ENCODE assay signal across 9 cellular contexts in genomic region chr2:120958623-120959366, GRCh38.
DNase-seq lines count a peak whose midpoint lies in the region; ATAC-seq and TF ChIP-seq lines count a peak whose summit lies in the region.
"Had no signal": no experiment of that assay in that cellular context is flagged by ENCODE, and none has a peak within 500 bp of the region (broad histone marks: within the 10 kb centered on the region; RNA-seq: fewer than 3 reads in every experiment).

No MANE protein-coding gene starts in this region.

- no peaks in the 10 kb centered on the region for H3K79me2 ChIP-seq in GM23248 (ENCODE audit: insufficient read depth)

- H3K9me3 ChIP-seq in GM23248 (ENCODE audit: low read depth) = no peaks in the 10 kb centered on the region
- no peaks in the 10 kb centered on the region for H3K9me3 ChIP-seq in adipocyte (ENCODE audit: control insufficient read depth, low read length)
- no peaks in the 10 kb centered on the region for H3K9me3 ChIP-seq in iPS DF 6.9 (ENCODE audit: control insufficient read depth, insufficient read depth, low read length)

- no peaks in the 10 kb centered on the region for H4K20me1 ChIP-seq in GM23248 (ENCODE audit: insufficient read depth)

- H3K4me3 ChIP-seq in GM23248 (no peak overlapping the region), adipocyte (ENCODE audit: low read length) (no peak overlapping the region), iPS DF 6.9 (ENCODE audit: low read length) (no peak overlapping the region)

- in situ Hi-C loops in GM23248 (cut with MboI) = no loop called here

- H3K27me3 ChIP-seq in GM23248 (replicated peaks; ENCODE audit: insufficient read depth) = no peaks in the 10 kb centered on the region
- no peaks in the 10 kb centered on the region for H3K27me3 ChIP-seq in adipocyte (replicated peaks; ENCODE audit: control insufficient read depth, insufficient read depth, low read length)
- no peaks in the 10 kb centered on the region for H3K27me3 ChIP-seq in iPS DF 6.9 (ENCODE audit: control insufficient read depth, insufficient read depth, low read length)

- no peak overlapping the region for H3K4me2 ChIP-seq in GM23248 (ENCODE audit: unreplicated experiment)

- no peak for DNase-seq in AG09319 (ENCODE audit: extremely low read depth, low read depth)
- peak; percentile 39 for DNase-seq in GM23248
- DNase-seq in adipocyte (ENCODE audit: low read depth) = peak; percentile 16
- DNase-seq in iPS DF 6.9 (ENCODE audit: low read depth, low spot score) = peak; percentile 22
- no peak for DNase-seq in NCI-H2107 (lab: John Stamatoyannopoulos, UW)
- no peak for DNase-seq in NCI-H2196 (lab: John Stamatoyannopoulos, UW; ENCODE audit: unreplicated experiment)
- no peak for DNase-seq in NCI-H146 treated with DMSO at 0.1 percent for 48 hours (lab: John Stamatoyannopoulos, UW; ENCODE audit: unreplicated experiment)
- DNase-seq: naive thymus-derived CD8-positive, alpha-beta T cell had no signal

- no peaks in the 10 kb centered on the region for H3F3A ChIP-seq in GM23248 (ENCODE audit: insufficient read depth)

- H3K36me3 ChIP-seq in GM23248 (ENCODE audit: low read depth) = no peaks in the 10 kb centered on the region; the same call in 1 of the 2 replicates
- peaks cover 12% of the 10 kb centered on the region for H3K36me3 ChIP-seq in adipocyte (ENCODE audit: control insufficient read depth, insufficient read depth, low read length, severe bottlenecking)
- 0 out of 2 replicates have a peak, but pooled peaks cover 2% of the 10 kb centered on the region for H3K36me3 ChIP-seq in iPS DF 6.9 (ENCODE audit: control insufficient read depth, insufficient read depth, low read length)

- no peak overlapping the region for H2AFZ ChIP-seq in GM23248

- peak; percentile 19 for TF ChIP-seq CTCF in AG09319 (IDR thresholded peaks at IDR 0.05; ENCODE audit: low read depth, low read length)

- H3K9ac ChIP-seq in GM23248 (no peak overlapping the region), adipocyte (ENCODE audit: low read length) (no peak overlapping the region)

- WGBS in GM23248 (ENCODE audit: low coverage in 1 of 2, low lambda C conversion rate in 2 of 2, missing lambda C conversion rate in 2 of 2), 2 experiments = 85 to 92% methylated on average over 16 to 17 of the region's 17 CpGs
- WGBS in iPS DF 6.9 (ENCODE audit: insufficient coverage, insufficient read length) = no CpG with 5 or more reads among the region's 17 CpGs

- H3K9me2 ChIP-seq in GM23248 (ENCODE audit: insufficient read depth) = no peaks in the 10 kb centered on the region

- no peak overlapping the region for H3K27ac ChIP-seq in GM23248
- no peak overlapping the region for H3K27ac ChIP-seq in iPS DF 6.9 (ENCODE audit: low read length)

- no peak for ATAC-seq in HG02885 (IDR thresholded peaks at IDR 0.05; ENCODE audit: poor library complexity, unreplicated experiment)
- ATAC-seq: naive thymus-derived CD8-positive, alpha-beta T cell had no signal

- H3K4me1 ChIP-seq in GM23248 (ENCODE audit: insufficient read depth) = peaks cover 3% of the 10 kb centered on the region; the same call in 1 of the 2 replicates
- H3K4me1 ChIP-seq in adipocyte (ENCODE audit: control insufficient read depth, insufficient read depth, low read length) = no peaks in the 10 kb centered on the region
- no peaks in the 10 kb centered on the region; the same call in 1 of the 2 replicates for H3K4me1 ChIP-seq in iPS DF 6.9 (ENCODE audit: control insufficient read depth, insufficient read depth, low read length)

Comparison
In these comparisons a context has a peak if more than half of its experiments do, and no peak if none do; other contexts are left out.
1. DNase-seq: peak in GM23248 (single experiment), adipocyte (single experiment) and iPS DF 6.9 (single experiment); none in AG09319 (single experiment), NCI-H2107 (single experiment), NCI-H2196 (single experiment) and NCI-H146 treated with DMSO at 0.1 percent for 48 hours (single experiment).